In the genomic region with DNA sequence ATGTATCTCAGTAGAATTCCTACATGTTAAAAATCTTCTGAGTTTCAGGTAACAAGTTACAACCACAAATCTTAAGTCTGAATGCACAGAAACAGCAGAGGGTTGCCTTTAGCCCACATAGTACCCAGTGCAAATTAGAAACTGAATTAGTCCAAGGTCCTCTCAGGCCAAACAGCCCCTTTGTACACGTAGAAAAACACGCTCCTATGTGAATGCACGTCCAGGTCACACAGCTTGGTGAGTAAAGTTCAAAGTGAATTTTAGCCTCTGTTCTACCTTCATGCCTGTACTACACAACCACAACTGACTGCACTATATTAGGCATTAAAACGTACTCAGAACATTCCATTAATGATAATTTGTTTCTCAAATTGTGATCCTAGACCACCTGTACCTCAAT, we compare ENCODE assay signal across 1 cellular context.
TF ChIP-seq lines count a peak whose summit lies in the region.

No MANE protein-coding gene starts in this region.

TF ChIP-seq in HepG2, 621 proteins besides CTCF, POLR2A, EP300 and RAD21 (continued from another document and continues in another):
- TF ChIP-seq, protein P1, sequence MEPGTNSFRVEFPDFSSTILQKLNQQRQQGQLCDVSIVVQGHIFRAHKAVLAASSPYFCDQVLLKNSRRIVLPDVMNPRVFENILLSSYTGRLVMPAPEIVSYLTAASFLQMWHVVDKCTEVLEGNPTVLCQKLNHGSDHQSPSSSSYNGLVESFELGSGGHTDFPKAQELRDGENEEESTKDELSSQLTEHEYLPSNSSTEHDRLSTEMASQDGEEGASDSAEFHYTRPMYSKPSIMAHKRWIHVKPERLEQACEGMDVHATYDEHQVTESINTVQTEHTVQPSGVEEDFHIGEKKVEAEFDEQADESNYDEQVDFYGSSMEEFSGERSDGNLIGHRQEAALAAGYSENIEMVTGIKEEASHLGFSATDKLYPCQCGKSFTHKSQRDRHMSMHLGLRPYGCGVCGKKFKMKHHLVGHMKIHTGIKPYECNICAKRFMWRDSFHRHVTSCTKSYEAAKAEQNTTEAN (CRISPR knock-in tag; conservative IDR thresholded peaks at IDR 0.05): peak; percentile 97
- TF ChIP-seq, protein P2, sequence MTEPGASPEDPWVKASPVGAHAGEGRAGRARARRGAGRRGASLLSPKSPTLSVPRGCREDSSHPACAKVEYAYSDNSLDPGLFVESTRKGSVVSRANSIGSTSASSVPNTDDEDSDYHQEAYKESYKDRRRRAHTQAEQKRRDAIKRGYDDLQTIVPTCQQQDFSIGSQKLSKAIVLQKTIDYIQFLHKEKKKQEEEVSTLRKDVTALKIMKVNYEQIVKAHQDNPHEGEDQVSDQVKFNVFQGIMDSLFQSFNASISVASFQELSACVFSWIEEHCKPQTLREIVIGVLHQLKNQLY (CRISPR knock-in tag; IDR thresholded peaks at IDR 0.05): peak; percentile 60; the same call in 1 of the 2 replicates
- TF ChIP-seq SPEN (CRISPR knock-in tag; IDR thresholded peaks at IDR 0.05; ENCODE audit: low read depth): peak; percentile 29; the same call in 1 of the 2 replicates
- TF ChIP-seq, protein P3, sequence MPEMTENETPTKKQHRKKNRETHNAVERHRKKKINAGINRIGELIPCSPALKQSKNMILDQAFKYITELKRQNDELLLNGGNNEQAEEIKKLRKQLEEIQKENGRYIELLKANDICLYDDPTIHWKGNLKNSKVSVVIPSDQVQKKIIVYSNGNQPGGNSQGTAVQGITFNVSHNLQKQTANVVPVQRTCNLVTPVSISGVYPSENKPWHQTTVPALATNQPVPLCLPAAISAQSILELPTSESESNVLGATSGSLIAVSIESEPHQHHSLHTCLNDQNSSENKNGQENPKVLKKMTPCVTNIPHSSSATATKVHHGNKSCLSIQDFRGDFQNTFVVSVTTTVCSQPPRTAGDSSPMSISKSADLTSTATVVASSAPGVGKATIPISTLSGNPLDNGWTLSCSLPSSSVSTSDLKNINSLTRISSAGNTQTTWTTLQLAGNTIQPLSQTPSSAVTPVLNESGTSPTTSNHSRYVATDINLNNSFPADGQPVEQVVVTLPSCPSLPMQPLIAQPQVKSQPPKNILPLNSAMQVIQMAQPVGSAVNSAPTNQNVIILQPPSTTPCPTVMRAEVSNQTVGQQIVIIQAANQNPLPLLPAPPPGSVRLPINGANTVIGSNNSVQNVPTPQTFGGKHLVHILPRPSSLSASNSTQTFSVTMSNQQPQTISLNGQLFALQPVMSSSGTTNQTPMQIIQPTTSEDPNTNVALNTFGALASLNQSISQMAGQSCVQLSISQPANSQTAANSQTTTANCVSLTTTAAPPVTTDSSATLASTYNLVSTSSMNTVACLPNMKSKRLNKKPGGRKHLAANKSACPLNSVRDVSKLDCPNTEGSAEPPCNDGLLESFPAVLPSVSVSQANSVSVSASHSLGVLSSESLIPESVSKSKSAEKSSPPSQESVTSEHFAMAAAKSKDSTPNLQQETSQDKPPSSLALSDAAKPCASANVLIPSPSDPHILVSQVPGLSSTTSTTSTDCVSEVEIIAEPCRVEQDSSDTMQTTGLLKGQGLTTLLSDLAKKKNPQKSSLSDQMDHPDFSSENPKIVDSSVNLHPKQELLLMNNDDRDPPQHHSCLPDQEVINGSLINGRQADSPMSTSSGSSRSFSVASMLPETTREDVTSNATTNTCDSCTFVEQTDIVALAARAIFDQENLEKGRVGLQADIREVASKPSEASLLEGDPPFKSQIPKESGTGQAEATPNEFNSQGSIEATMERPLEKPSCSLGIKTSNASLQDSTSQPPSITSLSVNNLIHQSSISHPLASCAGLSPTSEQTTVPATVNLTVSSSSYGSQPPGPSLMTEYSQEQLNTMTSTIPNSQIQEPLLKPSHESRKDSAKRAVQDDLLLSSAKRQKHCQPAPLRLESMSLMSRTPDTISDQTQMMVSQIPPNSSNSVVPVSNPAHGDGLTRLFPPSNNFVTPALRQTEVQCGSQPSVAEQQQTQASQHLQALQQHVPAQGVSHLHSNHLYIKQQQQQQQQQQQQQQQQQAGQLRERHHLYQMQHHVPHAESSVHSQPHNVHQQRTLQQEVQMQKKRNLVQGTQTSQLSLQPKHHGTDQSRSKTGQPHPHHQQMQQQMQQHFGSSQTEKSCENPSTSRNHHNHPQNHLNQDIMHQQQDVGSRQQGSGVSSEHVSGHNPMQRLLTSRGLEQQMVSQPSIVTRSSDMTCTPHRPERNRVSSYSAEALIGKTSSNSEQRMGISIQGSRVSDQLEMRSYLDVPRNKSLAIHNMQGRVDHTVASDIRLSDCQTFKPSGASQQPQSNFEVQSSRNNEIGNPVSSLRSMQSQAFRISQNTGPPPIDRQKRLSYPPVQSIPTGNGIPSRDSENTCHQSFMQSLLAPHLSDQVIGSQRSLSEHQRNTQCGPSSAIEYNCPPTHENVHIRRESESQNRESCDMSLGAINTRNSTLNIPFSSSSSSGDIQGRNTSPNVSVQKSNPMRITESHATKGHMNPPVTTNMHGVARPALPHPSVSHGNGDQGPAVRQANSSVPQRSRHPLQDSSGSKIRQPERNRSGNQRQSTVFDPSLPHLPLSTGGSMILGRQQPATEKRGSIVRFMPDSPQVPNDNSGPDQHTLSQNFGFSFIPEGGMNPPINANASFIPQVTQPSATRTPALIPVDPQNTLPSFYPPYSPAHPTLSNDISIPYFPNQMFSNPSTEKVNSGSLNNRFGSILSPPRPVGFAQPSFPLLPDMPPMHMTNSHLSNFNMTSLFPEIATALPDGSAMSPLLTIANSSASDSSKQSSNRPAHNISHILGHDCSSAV (CRISPR knock-in tag; IDR thresholded peaks at IDR 0.05; ENCODE audit: borderline replicate concordance): no peak
- TF ChIP-seq POLR2AphosphoS5 (IDR thresholded peaks at IDR 0.05; ENCODE audit: low read depth, low read length): no peak
- TF ChIP-seq PHF21A (CRISPR knock-in tag; IDR thresholded peaks at IDR 0.05): peak; percentile 47; the same call in 1 of the 2 replicates
- TF ChIP-seq SIN3A (IDR thresholded peaks at IDR 0.05; ENCODE audit: borderline replicate concordance, low read depth, low read length): no peak
- no peak for TF ChIP-seq PAWR (CRISPR knock-in tag; IDR thresholded peaks at IDR 0.05; ENCODE audit: borderline replicate concordance)
- no peak for TF ChIP-seq HMG20B (CRISPR knock-in tag; conservative IDR thresholded peaks at IDR 0.05)
- TF ChIP-seq ELF4 (CRISPR knock-in tag; IDR thresholded peaks at IDR 0.05; ENCODE audit: borderline replicate concordance): no peak
- 0 out of 2 replicates have a peak, but pooled peaks have one; percentile 22 for TF ChIP-seq PITX1 (CRISPR knock-in tag; IDR thresholded peaks at IDR 0.05)
- TF ChIP-seq, protein P4, sequence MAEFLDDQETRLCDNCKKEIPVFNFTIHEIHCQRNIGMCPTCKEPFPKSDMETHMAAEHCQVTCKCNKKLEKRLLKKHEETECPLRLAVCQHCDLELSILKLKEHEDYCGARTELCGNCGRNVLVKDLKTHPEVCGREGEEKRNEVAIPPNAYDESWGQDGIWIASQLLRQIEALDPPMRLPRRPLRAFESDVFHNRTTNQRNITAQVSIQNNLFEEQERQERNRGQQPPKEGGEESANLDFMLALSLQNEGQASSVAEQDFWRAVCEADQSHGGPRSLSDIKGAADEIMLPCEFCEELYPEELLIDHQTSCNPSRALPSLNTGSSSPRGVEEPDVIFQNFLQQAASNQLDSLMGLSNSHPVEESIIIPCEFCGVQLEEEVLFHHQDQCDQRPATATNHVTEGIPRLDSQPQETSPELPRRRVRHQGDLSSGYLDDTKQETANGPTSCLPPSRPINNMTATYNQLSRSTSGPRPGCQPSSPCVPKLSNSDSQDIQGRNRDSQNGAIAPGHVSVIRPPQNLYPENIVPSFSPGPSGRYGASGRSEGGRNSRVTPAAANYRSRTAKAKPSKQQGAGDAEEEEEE (CRISPR knock-in tag; IDR thresholded peaks at IDR 0.05; ENCODE audit: borderline replicate concordance): no peak
- TF ChIP-seq IKZF4 (CRISPR knock-in tag; IDR thresholded peaks at IDR 0.05; ENCODE audit: borderline replicate concordance, low read depth, not compliant biosample characterization): no peak
- TF ChIP-seq, protein P5, sequence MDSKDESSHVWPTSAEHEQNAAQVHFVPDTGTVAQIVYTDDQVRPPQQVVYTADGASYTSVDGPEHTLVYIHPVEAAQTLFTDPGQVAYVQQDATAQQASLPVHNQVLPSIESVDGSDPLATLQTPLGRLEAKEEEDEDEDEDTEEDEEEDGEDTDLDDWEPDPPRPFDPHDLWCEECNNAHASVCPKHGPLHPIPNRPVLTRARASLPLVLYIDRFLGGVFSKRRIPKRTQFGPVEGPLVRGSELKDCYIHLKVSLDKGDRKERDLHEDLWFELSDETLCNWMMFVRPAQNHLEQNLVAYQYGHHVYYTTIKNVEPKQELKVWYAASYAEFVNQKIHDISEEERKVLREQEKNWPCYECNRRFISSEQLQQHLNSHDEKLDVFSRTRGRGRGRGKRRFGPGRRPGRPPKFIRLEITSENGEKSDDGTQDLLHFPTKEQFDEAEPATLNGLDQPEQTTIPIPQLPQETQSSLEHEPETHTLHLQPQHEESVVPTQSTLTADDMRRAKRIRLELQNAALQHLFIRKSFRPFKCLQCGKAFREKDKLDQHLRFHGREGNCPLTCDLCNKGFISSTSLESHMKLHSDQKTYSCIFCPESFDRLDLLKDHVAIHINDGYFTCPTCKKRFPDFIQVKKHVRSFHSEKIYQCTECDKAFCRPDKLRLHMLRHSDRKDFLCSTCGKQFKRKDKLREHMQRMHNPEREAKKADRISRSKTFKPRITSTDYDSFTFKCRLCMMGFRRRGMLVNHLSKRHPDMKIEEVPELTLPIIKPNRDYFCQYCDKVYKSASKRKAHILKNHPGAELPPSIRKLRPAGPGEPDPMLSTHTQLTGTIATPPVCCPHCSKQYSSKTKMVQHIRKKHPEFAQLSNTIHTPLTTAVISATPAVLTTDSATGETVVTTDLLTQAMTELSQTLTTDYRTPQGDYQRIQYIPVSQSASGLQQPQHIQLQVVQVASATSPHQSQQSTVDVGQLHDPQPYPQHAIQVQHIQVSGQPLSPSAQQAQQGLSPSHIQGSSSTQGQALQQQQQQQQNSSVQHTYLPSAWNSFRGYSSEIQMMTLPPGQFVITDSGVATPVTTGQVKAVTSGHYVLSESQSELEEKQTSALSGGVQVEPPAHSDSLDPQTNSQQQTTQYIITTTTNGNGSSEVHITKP (CRISPR knock-in tag; IDR thresholded peaks at IDR 0.05; ENCODE audit: low read depth): no peak
- TF ChIP-seq, protein P6, sequence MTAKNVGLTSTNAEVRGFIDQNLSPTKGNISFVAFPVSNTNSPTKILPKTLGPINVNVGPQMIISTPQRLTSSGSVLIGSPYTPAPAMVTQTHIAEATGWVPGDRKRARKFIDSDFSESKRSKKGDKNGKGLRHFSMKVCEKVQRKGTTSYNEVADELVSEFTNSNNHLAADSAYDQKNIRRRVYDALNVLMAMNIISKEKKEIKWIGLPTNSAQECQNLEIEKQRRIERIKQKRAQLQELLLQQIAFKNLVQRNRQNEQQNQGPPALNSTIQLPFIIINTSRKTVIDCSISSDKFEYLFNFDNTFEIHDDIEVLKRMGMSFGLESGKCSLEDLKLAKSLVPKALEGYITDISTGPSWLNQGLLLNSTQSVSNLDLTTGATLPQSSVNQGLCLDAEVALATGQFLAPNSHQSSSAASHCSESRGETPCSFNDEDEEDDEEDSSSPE (CRISPR knock-in tag; IDR thresholded peaks at IDR 0.05): no peak
- peak; percentile 92 for TF ChIP-seq RXRB (CRISPR knock-in tag; IDR thresholded peaks at IDR 0.05; ENCODE audit: borderline replicate concordance)
- TF ChIP-seq, protein P7, sequence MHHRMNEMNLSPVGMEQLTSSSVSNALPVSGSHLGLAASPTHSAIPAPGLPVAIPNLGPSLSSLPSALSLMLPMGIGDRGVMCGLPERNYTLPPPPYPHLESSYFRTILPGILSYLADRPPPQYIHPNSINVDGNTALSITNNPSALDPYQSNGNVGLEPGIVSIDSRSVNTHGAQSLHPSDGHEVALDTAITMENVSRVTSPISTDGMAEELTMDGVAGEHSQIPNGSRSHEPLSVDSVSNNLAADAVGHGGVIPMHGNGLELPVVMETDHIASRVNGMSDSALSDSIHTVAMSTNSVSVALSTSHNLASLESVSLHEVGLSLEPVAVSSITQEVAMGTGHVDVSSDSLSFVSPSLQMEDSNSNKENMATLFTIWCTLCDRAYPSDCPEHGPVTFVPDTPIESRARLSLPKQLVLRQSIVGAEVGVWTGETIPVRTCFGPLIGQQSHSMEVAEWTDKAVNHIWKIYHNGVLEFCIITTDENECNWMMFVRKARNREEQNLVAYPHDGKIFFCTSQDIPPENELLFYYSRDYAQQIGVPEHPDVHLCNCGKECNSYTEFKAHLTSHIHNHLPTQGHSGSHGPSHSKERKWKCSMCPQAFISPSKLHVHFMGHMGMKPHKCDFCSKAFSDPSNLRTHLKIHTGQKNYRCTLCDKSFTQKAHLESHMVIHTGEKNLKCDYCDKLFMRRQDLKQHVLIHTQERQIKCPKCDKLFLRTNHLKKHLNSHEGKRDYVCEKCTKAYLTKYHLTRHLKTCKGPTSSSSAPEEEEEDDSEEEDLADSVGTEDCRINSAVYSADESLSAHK (CRISPR knock-in tag; IDR thresholded peaks at IDR 0.05; ENCODE audit: borderline replicate concordance): no peak
- TF ChIP-seq NONO (IDR thresholded peaks at IDR 0.05): no peak
- TF ChIP-seq NONO (CRISPR knock-in tag; conservative IDR thresholded peaks at IDR 0.05): no peak
- 0 out of 2 replicates have a peak, but pooled peaks have one; percentile 28 for TF ChIP-seq ZNF292 (CRISPR knock-in tag; IDR thresholded peaks at IDR 0.05; ENCODE audit: borderline replicate concordance, low read depth)
- TF ChIP-seq TEAD3 (CRISPR knock-in tag; optimal IDR thresholded peaks at IDR 0.05; ENCODE audit: borderline replicate concordance): peak; percentile 67
- TF ChIP-seq CREB1 (IDR thresholded peaks at IDR 0.05): no peak
- TF ChIP-seq CREB1 (CRISPR knock-in tag; IDR thresholded peaks at IDR 0.05): peak; percentile 59
- no peak for TF ChIP-seq ELF3 (CRISPR knock-in tag; IDR thresholded peaks at IDR 0.05)
- TF ChIP-seq ZFP82 (CRISPR knock-in tag; IDR thresholded peaks at IDR 0.05; ENCODE audit: borderline replicate concordance): no peak
- no peak for TF ChIP-seq ZNF776 (CRISPR knock-in tag; IDR thresholded peaks at IDR 0.05)
- peak; percentile 30; the same call in 1 of the 2 replicates for TF ChIP-seq RARA (CRISPR knock-in tag; IDR thresholded peaks at IDR 0.05)
- TF ChIP-seq MBNL3 (CRISPR knock-in tag; conservative IDR thresholded peaks at IDR 0.05): no peak
- TF ChIP-seq, protein P8, sequence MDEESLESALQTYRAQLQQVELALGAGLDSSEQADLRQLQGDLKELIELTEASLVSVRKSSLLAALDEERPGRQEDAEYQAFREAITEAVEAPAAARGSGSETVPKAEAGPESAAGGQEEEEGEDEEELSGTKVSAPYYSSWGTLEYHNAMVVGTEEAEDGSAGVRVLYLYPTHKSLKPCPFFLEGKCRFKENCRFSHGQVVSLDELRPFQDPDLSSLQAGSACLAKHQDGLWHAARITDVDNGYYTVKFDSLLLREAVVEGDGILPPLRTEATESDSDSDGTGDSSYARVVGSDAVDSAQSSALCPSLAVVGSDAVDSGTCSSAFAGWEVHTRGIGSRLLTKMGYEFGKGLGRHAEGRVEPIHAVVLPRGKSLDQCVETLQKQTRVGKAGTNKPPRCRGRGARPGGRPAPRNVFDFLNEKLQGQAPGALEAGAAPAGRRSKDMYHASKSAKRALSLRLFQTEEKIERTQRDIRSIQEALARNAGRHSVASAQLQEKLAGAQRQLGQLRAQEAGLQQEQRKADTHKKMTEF (CRISPR knock-in tag; IDR thresholded peaks at IDR 0.05): no peak
